19 cellular contexts compared by ENCODE assay signal in genomic region chr1:107251083-107251482, GRCh38.
"Had no signal": no experiment of that assay in that cellular context is flagged by ENCODE, and none has a peak within 500 bp of the region (broad histone marks: within the 10 kb centered on the region; RNA-seq: fewer than 3 reads in every experiment).

No MANE protein-coding gene starts in this region.

- H3K27ac ChIP-seq: dorsolateral prefrontal cortex, hepatocyte, left ventricle myocardium inferior, lower lobe of right lung, spleen had no signal

- H3K27ac Mint-ChIP-seq: naive thymus-derived CD4-positive, alpha-beta T cell had no signal

- H3K4me2 ChIP-seq: hepatocyte had no signal

- FAIRE-seq: kidney had no signal

- H3K79me2 ChIP-seq: hepatocyte had no signal

- H3K4me3 Mint-ChIP-seq: naive thymus-derived CD4-positive, alpha-beta T cell had no signal

- H3K9me3 ChIP-seq: left ventricle myocardium inferior, lower lobe of right lung, spleen had no signal

- H3K4me1 ChIP-seq: left ventricle myocardium inferior, lower lobe of right lung had no signal

- H2AFZ ChIP-seq: hepatocyte had no signal

- DNase-seq: cortex of kidney; dorsolateral prefrontal cortex; effector CD8-positive, alpha-beta T cell; foreskin melanocyte; head of caudate nucleus; kidney; left cardiac atrium; left ventricle myocardium inferior; lower lobe of right lung; naive thymus-derived CD4-positive, alpha-beta T cell; posterior cingulate gyrus; spleen; stimulated activated CD4-positive, alpha-beta T cell treated with anti-CD3 and anti-CD28 coated beads, Interleukin-15, amount 100 ng/mL, for 24 hours; stimulated activated CD4-positive, alpha-beta T cell treated with anti-CD3 and anti-CD28 coated beads, Interleukin-1b, Interleukin-23, amount 100 ng/mL, for 48 hours; stimulated activated CD4-positive, alpha-beta T cell treated with anti-CD3 and anti-CD28 coated beads, Interleukin-4, amount 100 ng/mL, for 24 hours; stimulated activated naive CD4-positive, alpha-beta T cell treated with Interleukin-2 at 50 U/mL for 16 hours; trophoblast cell had no signal

- H3K36me3 Mint-ChIP-seq: naive thymus-derived CD4-positive, alpha-beta T cell had no signal

- H3K4me3 ChIP-seq: dorsolateral prefrontal cortex, hepatocyte, left ventricle myocardium inferior, lower lobe of right lung, spleen had no signal

- H3K27me3 ChIP-seq: hepatocyte, spleen had no signal

- H3K36me3 ChIP-seq: left ventricle myocardium inferior, lower lobe of right lung, spleen had no signal

- ATAC-seq: left cardiac atrium; lower lobe of right lung; naive thymus-derived CD4-positive, alpha-beta T cell; sciatic nerve had no signal
